ENCODE assay signal across 11 cellular contexts in the genomic region with DNA sequence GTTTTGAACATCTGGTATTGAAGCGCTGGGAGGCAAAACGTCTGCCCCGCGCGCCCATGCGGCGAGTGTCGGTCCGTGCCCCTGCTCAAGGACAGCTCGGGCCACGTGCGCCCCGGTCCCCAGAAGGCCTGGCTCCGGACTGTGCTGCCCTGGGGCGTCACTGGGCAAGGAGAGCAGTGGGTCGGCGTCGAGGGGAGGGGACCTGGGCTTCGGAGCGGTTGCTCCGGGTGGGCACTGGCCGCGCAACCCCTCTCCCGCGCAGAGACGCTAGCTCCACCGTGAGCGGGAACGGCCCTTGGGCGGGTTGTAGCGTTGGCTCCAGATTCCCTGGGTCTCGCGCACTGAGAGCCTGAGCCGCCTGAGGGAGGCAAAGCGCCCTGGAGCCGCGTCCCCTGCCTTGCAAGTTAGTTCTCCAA.
A peak's percentile ranks its signal among the peaks of the same experiment; 100 is the strongest.
DNase-seq lines count a peak whose midpoint lies in the region; ATAC-seq, FAIRE-seq and TF ChIP-seq lines count a peak whose summit lies in the region.
"Had no signal": no experiment of that assay in that cellular context is flagged by ENCODE, and none has a peak within 500 bp of the region (broad histone marks: within the 10 kb centered on the region; RNA-seq: fewer than 3 reads in every experiment).

No MANE protein-coding gene starts in this region.

- H3K79me2 ChIP-seq in GM23338 (replicated peaks; ENCODE audit: insufficient read depth) = peaks cover 30% of the 10 kb centered on the region

- H3K9me2 ChIP-seq in GM23338 (ENCODE audit: insufficient read depth) = no peaks in the 10 kb centered on the region

- no peak overlapping the region for H3K27ac Mint-ChIP-seq in GM23338

- FAIRE-seq in small intestine (lab: Jason Lieb, UNC) = no peak
- no peak for FAIRE-seq in urothelium cell line (lab: Jason Lieb, UNC)
- FAIRE-seq: pancreas had no signal

- H3K27me3 ChIP-seq in GM23338 (ENCODE audit: insufficient read depth) = 0 out of 2 replicates have a peak, but pooled peaks cover 3% of the 10 kb centered on the region
- no peaks in the 10 kb centered on the region for H3K27me3 ChIP-seq in gastroesophageal sphincter
- no peaks in the 10 kb centered on the region for H3K27me3 ChIP-seq in small intestine (ENCODE audit: control insufficient read depth in 2 of 2, insufficient read depth in 2 of 2, low read length in 2 of 2)
- H3K27me3 ChIP-seq: pancreas had no signal

- H3K4me1 ChIP-seq in GM23338 (ENCODE audit: insufficient read depth) = peaks cover 10% of the 10 kb centered on the region
- peaks cover 0 to 11% (median 0%) of the 10 kb centered on the region in 3 donors for H3K4me1 ChIP-seq in gastroesophageal sphincter
- no peaks in the 10 kb centered on the region for H3K4me1 ChIP-seq in small intestine (ENCODE audit: control insufficient read depth in 2 of 2, insufficient read depth in 1 of 2, low read depth in 1 of 2, low read length in 1 of 2)
- H3K4me1 ChIP-seq: HAP-1, pancreas had no signal

- TF ChIP-seq CTCF in GM23338 (conservative IDR thresholded peaks at IDR 0.05; ENCODE audit: low read depth in 2 of 2) (no peak), gastroesophageal sphincter (IDR thresholded peaks at IDR 0.05) (peak in 1 of 4 experiments; percentile 6)

- H3K9me3 ChIP-seq in gastroesophageal sphincter = no peaks in the 10 kb centered on the region
- H3K9me3 ChIP-seq in small intestine (ENCODE audit: control insufficient read depth, low read depth) = no peaks in the 10 kb centered on the region
- H3K9me3 ChIP-seq: HAP-1, pancreas had no signal

- no peaks in the 10 kb centered on the region; the same call in 1 of the 2 replicates for H3F3A ChIP-seq in GM23338 (replicated peaks; ENCODE audit: low read depth)

- H3K27ac ChIP-seq in GM23338 (ENCODE audit: low read depth) (no peak overlapping the region), gastroesophageal sphincter (peak overlapping the region in 2 of 4 donors; percentile 87 to 89), small intestine (ENCODE audit: low read depth in 1 of 2, low read length in 1 of 2) (peak overlapping the region in 1 of 2 donors; percentile 73)
- H3K27ac ChIP-seq: pancreas had no signal

- no peaks in the 10 kb centered on the region; the same call in 2 of the 3 replicates for H3K9me3 Mint-ChIP-seq in GM23338

- peak overlapping the region; percentile 72; the same call in 2 of the 3 replicates for H3K4me3 Mint-ChIP-seq in GM23338

- DNase-seq in GM23338 (ENCODE audit: low spot score) = peak; percentile 63
- DNase-seq in activated CD4-positive, alpha-beta T cell treated with anti-CD3 and anti-CD28 coated beads, Interleukin-2, amount 50 U/mL, for 48 hours = peak; percentile 3 to 7
- peak; percentile 38 for DNase-seq in small intestine
- no peak for DNase-seq in urothelium cell line (ENCODE audit: low spot score)
- DNase-seq: Karpas-422 had no signal

- no peak overlapping the region for H2AFZ ChIP-seq in GM23338

- H3K36me3 Mint-ChIP-seq in GM23338 (ENCODE audit: low read depth) = no peaks in the 10 kb centered on the region

- no peak for TF ChIP-seq EP300 in gastroesophageal sphincter (IDR thresholded peaks at IDR 0.05)

- H3K4me1 Mint-ChIP-seq in GM23338 = peaks cover 10% of the 10 kb centered on the region; the same call in 1 of the 3 replicates

- no peaks in the 10 kb centered on the region for H4K20me1 ChIP-seq in GM23338 (replicated peaks; ENCODE audit: insufficient read depth)

- no CpG with 5 or more reads among the region's 37 CpGs for WGBS in gastroesophageal sphincter (ENCODE audit: low coverage in 1 of 2), 2 donors
- 7 to 15% methylated on average over 16 to 37 of the region's 37 CpGs; no CpG with 5 or more reads in 1 of the 3 donors for WGBS in small intestine, 3 donors

- TF ChIP-seq POLR2A in gastroesophageal sphincter (IDR thresholded peaks at IDR 0.05) = no peak

- H3K4me3 ChIP-seq in GM23338 (peak overlapping the region; percentile 59), gastroesophageal sphincter (peak overlapping the region; percentile 78 to 96), small intestine (ENCODE audit: low read depth in 1 of 2, low read length in 2 of 2) (peak overlapping the region in 1 of 2 donors; percentile 15)
- H3K4me3 ChIP-seq: HAP-1, pancreas had no signal

- H3K27me3 Mint-ChIP-seq in GM23338 (ENCODE audit: insufficient read depth, low read depth, poor library complexity) = peaks cover 3% of the 10 kb centered on the region

- H3K36me3 ChIP-seq in GM23338 (ENCODE audit: insufficient read depth) (no peaks in the 10 kb centered on the region), gastroesophageal sphincter (no peaks in the 10 kb centered on the region), small intestine (ENCODE audit: control insufficient read depth in 2 of 2, insufficient read depth in 2 of 2, low read length in 2 of 2) (no peaks in the 10 kb centered on the region)
- H3K36me3 ChIP-seq: HAP-1, pancreas had no signal

- H3K4me2 ChIP-seq in GM23338 = peak overlapping the region; percentile 70

- ATAC-seq in GM23338 (peak; percentile 45), gastroesophageal sphincter (no peak), HG03565 (IDR thresholded peaks at IDR 0.05; ENCODE audit: unreplicated experiment) (no peak), GM18861 (IDR thresholded peaks at IDR 0.05; ENCODE audit: unreplicated experiment) (no peak), HG03432 (IDR thresholded peaks at IDR 0.05; ENCODE audit: unreplicated experiment) (no peak)
- ATAC-seq: pancreas had no signal

TF ChIP-seq in GM23338, 12 proteins besides CTCF, POLR2A, EP300 and RAD21:
- no peak for TF ChIP-seq STAT1 (IDR thresholded peaks at IDR 0.05; ENCODE audit: unreplicated experiment)
